In genomic region chr1:180415985-180416633, GRCh38 we compare ENCODE assay signal across 8 cellular contexts.
DNase-seq lines count a peak whose midpoint lies in the region; ATAC-seq, FAIRE-seq and TF ChIP-seq lines count a peak whose summit lies in the region.

No MANE protein-coding gene starts in this region.

- DNase-seq in AG09309 (ENCODE audit: low read depth) (peak; percentile 29), GM18507 (ENCODE audit: extremely low spot score, insufficient read length, low read depth) (no peak), NCI-H345 treated with DMSO at 0.1 percent for 48 hours (lab: John Stamatoyannopoulos, UW; ENCODE audit: unreplicated experiment) (peak; percentile 61), lung microvascular endothelial cell (ENCODE audit: low read depth in 2 of 2) (peak; percentile 52 to 57), globus pallidus (ENCODE audit: low spot score) (no peak)

- no peak overlapping the region for H3K4me3 Mint-ChIP-seq in brain

- no peaks in the 10 kb centered on the region for H3K4me1 Mint-ChIP-seq in brain

- ATAC-seq in GM21515 (IDR thresholded peaks at IDR 0.05; ENCODE audit: unreplicated experiment), result no peak
- no peak for ATAC-seq in GM21737 (IDR thresholded peaks at IDR 0.05; ENCODE audit: unreplicated experiment)

- no peak overlapping the region for H3K27ac Mint-ChIP-seq in brain

- no peaks in the 10 kb centered on the region for H3K27me3 Mint-ChIP-seq in brain

- H3K36me3 Mint-ChIP-seq in brain, result peaks cover 79% of the 10 kb centered on the region

- peaks cover 0 to 9% (median 4%) of the 10 kb centered on the region in 5 experiments for H3K9me3 Mint-ChIP-seq in brain

- H3K4me3 ChIP-seq in AG09309 (ENCODE audit: control insufficient read depth, low read depth, low read length), result no peak overlapping the region

- FAIRE-seq in GM18507 (lab: Jason Lieb, UNC), result peak; percentile 33

- peak; percentile 51 for TF ChIP-seq CTCF in AG09309 (IDR thresholded peaks at IDR 0.05; ENCODE audit: control insufficient read depth, insufficient read depth, low read depth, low read length, missing control alignments)
- TF ChIP-seq CTCF in brain (conservative IDR thresholded peaks at IDR 0.05), result peak; percentile 75

Comparison
In these comparisons a context has a peak if more than half of its experiments do, and no peak if none do; other contexts are left out.
1. DNase-seq: peak in AG09309 (single experiment), NCI-H345 treated with DMSO at 0.1 percent for 48 hours (single experiment) and lung microvascular endothelial cell (2 of 2); none in GM18507 (single experiment) and globus pallidus (single experiment).